ENCODE assay signal across 17 cellular contexts in genomic region chr2:98374958-98375570, GRCh38. TPM values are rescaled to one million over a fixed set of nuclear protein-coding genes. Genes with fewer than 3 reads are reported as not detected.
"Had no signal": no experiment of that assay in that cellular context is flagged by ENCODE, and none has a peak within 500 bp of the region (broad histone marks: within the 10 kb centered on the region; RNA-seq: fewer than 3 reads in every experiment).

No MANE protein-coding gene starts in this region.

- DNase-seq: activated CD4-positive, CD25-positive, alpha-beta regulatory T cell treated with anti-CD3 and anti-CD28 coated beads, Interleukin-2, amount 50 U/mL, for 72 hours; activated gamma-delta T cell; endodermal cell; foreskin fibroblast; lower lobe of right lung; nephron progenitor cell; sigmoid colon; stimulated activated CD4-positive, alpha-beta T cell treated with anti-CD3 and anti-CD28 coated beads, Interleukin-4, amount 100 ng/mL, for 4 hours; T-helper 2 cell had no signal

- H3K36me3 ChIP-seq: cardiac muscle cell, lower lobe of right lung, sigmoid colon, upper lobe of right lung had no signal

- H3K27ac ChIP-seq: cardiac muscle cell, epithelial cell of prostate, hepatocyte, lower lobe of right lung, sigmoid colon, upper lobe of right lung, VCaP had no signal

- ATAC-seq: lower lobe of right lung; stimulated activated memory B cell treated with anti-CD40 and anti-IgM and Interleukin-4, amounts not matched to agents 10 μg/mL and 1 μg/mL and 100 μg/mL, for 72 hours; upper lobe of right lung had no signal

- H3K9me3 ChIP-seq: lower lobe of right lung, sigmoid colon, upper lobe of right lung had no signal

- H3K27me3 ChIP-seq: sigmoid colon had no signal

- H3K4me3 ChIP-seq: cardiac muscle cell, hepatocyte, lower lobe of right lung, sigmoid colon, upper lobe of right lung had no signal

RNA-seq across cellular contexts. Expression of gene CNGA3, which starts 28.8 kb away (rescaled TPM):
- total RNA-seq: activated CD8-positive, alpha-beta memory T cell treated with anti-CD3 and anti-CD28 coated beads for 36 hours; cardiac muscle cell; glomerular endothelial cell had no signal
- polyA plus RNA-seq: cardiac muscle cell, hepatocyte had no signal
